22 cellular contexts compared by ENCODE assay signal in the genomic region with DNA sequence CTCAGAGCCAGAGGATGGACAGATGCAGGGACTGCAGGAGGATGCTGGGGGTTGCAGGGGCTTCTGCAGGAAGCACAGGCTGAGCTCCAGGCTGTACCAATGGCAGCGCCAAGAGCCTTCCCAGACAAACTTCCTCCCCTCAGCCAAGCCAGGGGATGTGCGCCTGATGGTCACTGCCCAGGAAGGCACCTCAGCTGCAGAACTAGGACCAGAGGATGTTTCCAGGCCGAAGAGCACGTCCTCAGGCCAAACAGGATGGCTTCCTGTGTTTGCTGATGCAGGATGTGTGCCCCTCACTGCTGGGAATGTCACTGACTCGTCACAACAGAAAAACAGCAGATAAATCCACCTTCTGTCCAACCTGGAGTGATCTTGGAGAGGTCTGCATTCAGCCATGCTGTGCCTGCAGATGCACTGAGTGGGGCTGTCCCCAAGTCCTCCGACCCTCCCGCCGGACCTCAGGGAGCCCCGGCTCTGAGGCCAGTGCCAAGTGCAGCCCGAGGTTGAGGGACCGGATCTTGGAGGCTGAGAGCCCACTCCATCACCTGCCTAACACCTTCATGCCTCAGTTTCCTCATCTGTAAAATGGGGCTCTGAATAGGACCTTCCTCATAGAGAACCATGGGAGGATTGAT.
DNase-seq lines count a peak whose midpoint lies in the region; ATAC-seq and TF ChIP-seq lines count a peak whose summit lies in the region.
"Had no signal": no experiment of that assay in that cellular context is flagged by ENCODE, and none has a peak within 500 bp of the region (broad histone marks: within the 10 kb centered on the region; RNA-seq: fewer than 3 reads in every experiment).

No MANE protein-coding gene starts in this region.

- no peaks in the 10 kb centered on the region for H3K27me3 ChIP-seq in lung (ENCODE audit: control insufficient read depth, insufficient read depth)
- no peaks in the 10 kb centered on the region for H3K27me3 ChIP-seq in thyroid gland
- H3K27me3 ChIP-seq: BLaER1 treated with 17β-estradiol and CSF1 and Interleukin-3, amounts not matched to agents 10 nM and 100 nM had no signal

- no TSS peak for BruUV-seq in Calu3 (replicated peaks; lab: Mats Ljungman, UMichigan)

- no peak for TF ChIP-seq CTCF in lung (IDR thresholded peaks at IDR 0.05; ENCODE audit: control extremely low read depth, extremely low read depth)
- TF ChIP-seq CTCF in thyroid gland (IDR thresholded peaks at IDR 0.05): no peak
- no peak for TF ChIP-seq CTCF in Calu3 (IDR thresholded peaks at IDR 0.05; ENCODE audit: unreplicated experiment)

- H3K4me1 ChIP-seq in lung (ENCODE audit: control insufficient read depth in 2 of 2, insufficient read depth in 2 of 2, low read length in 2 of 2) (no peaks in the 10 kb centered on the region), thyroid gland (peaks cover 0 to 8% of the 10 kb centered on the region in 2 donors)

- H3K9me3 ChIP-seq in lung (ENCODE audit: control insufficient read depth in 2 of 2, insufficient read depth in 1 of 2, low read length in 1 of 2) (peaks cover 0 to 3% of the 10 kb centered on the region in 2 donors), thyroid gland (no peaks in the 10 kb centered on the region)

- H3K4me1 Mint-ChIP-seq in Calu3 (ENCODE audit: low read depth, unreplicated experiment): no peaks in the 10 kb centered on the region

- intact Hi-C loops in thyroid gland (cut with DNase I): no loop called here
- intact Hi-C loops in Calu3 (cut with micrococcal nuclease; ENCODE audit: unreplicated experiment): no loop called here

- H3K9me3 Mint-ChIP-seq in Calu3 (ENCODE audit: low read depth, unreplicated experiment): no peaks in the 10 kb centered on the region
- H3K9me3 Mint-ChIP-seq: CD8-positive, alpha-beta T cell had no signal

- H3K4me3 ChIP-seq in lung (no peak overlapping the region), thyroid gland (replicated peaks in 1 of 3) (no peak overlapping the region)
- H3K4me3 ChIP-seq: BLaER1 treated with 17β-estradiol and CSF1 and Interleukin-3, amounts not matched to agents 10 nM and 100 nM; SK-N-MC had no signal

- peak; percentile 45 for DNase-seq in activated effector memory CD4-positive, alpha-beta T cell treated with anti-CD3 and anti-CD28 coated beads, Interleukin-2, amount 50 U/mL, for 16 hours
- DNase-seq in activated effector memory CD4-positive, alpha-beta T cell treated with Interleukin-2 at 50 U/mL for 16 hours: no peak
- DNase-seq in lung (ENCODE audit: low spot score) (no peak), thyroid gland (peak; percentile 28), DMS153 (lab: John Stamatoyannopoulos, UW) (no peak), G401 (ENCODE audit: low spot score) (no peak), Calu3 (no peak)
- DNase-seq: 8988T; CD8-positive, alpha-beta T cell; DMS53; EL; Karpas-422; NCI-H1417; NCI-H1694 treated with DMSO at 0.1 percent for 48 hours; NCI-H2081 treated with DMSO at 0.1 percent for 48 hours; NCI-H2171 treated with DMSO at 0.1 percent for 48 hours; NCI-H446; NCI-H526; SHP77 had no signal

- CTCF ChIA-PET in Calu3 (lab: Charles Lee): interaction anchor here (0.6 to 0.7 kb wide), 3 partner anchors 78 to 605 kb away, joined by 3 read pairs; no protein-coding TSS in a partner anchor

- 72 to 82% methylated on average over 11 of the region's 11 CpGs for WGBS in lung, 2 donors
- 50 to 68% methylated on average over 5 to 7 of the region's 11 CpGs for WGBS in thyroid gland, 2 donors

- in situ Hi-C loops in G401 (cut with HindIII; ENCODE audit: low sequenced_read_pairs): no loop called here

- ATAC-seq in esophagus mucosa: peak; percentile 27
- peak; percentile 53 for ATAC-seq in lung (ENCODE audit: insufficient read depth, low FRiP score)
- ATAC-seq: CD8-positive, alpha-beta T cell had no signal

- H3K36me3 ChIP-seq in lung (ENCODE audit: control insufficient read depth in 2 of 2, insufficient read depth in 2 of 2, low read length in 2 of 2): no peaks in the 10 kb centered on the region
- no peaks in the 10 kb centered on the region for H3K36me3 ChIP-seq in thyroid gland
- H3K36me3 ChIP-seq: BLaER1 treated with 17β-estradiol and CSF1 and Interleukin-3, amounts not matched to agents 10 nM and 100 nM had no signal

- no peak overlapping the region for H3K27ac ChIP-seq in lung (ENCODE audit: low read depth in 1 of 2, low read length in 1 of 2)
- H3K27ac ChIP-seq in thyroid gland: no peak overlapping the region
- H3K27ac ChIP-seq: BLaER1 treated with 17β-estradiol and CSF1 and Interleukin-3, amounts not matched to agents 10 nM and 100 nM; SK-N-MC had no signal

- TF ChIP-seq POLR2A in thyroid gland (IDR thresholded peaks at IDR 0.05): no peak

- no peaks in the 10 kb centered on the region for H3K36me3 Mint-ChIP-seq in Calu3 (ENCODE audit: insufficient read depth, unreplicated experiment)
- H3K36me3 Mint-ChIP-seq: CD8-positive, alpha-beta T cell had no signal

- H3K4me3 Mint-ChIP-seq in Calu3 (ENCODE audit: low read depth, unreplicated experiment): no peak overlapping the region
- H3K4me3 Mint-ChIP-seq: CD8-positive, alpha-beta T cell had no signal

- no peak overlapping the region for H3K27ac Mint-ChIP-seq in Calu3 (ENCODE audit: unreplicated experiment)
- H3K27ac Mint-ChIP-seq: CD8-positive, alpha-beta T cell had no signal

- H3K27me3 Mint-ChIP-seq in Calu3 (ENCODE audit: unreplicated experiment): peaks cover 3% of the 10 kb centered on the region

Comparison
In these comparisons a context has a peak if more than half of its experiments do, and no peak if none do; other contexts are left out.
1. DNase-seq: peak in activated effector memory CD4-positive, alpha-beta T cell treated with anti-CD3 and anti-CD28 coated beads, Interleukin-2, amount 50 U/mL, for 16 hours (single experiment) and thyroid gland (2 of 2); none in activated effector memory CD4-positive, alpha-beta T cell treated with Interleukin-2 at 50 U/mL for 16 hours (single experiment), lung (single experiment), DMS153 (single experiment), G401 (single experiment) and Calu3 (single experiment).